13 cellular contexts compared by ENCODE assay signal in the genomic region with DNA sequence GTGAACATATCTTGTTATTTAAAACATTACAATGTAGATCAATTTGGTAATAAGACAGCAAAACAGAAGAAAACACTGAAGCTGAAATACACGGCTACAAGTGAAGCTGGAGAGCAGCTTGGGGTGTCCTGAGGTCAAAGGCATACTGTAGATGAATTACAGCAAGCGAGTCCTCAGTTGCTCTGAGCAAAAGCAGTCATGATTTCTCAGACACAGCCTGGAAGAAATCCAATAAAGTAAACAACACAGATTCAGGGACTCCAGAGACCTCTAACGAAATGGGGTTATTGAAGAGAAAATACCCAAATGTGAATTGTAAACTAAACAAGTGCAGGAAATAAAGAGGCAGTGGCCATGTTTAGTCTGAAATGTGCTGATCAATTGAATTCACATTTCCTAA.
DNase-seq lines count a peak whose midpoint lies in the region; ATAC-seq and TF ChIP-seq lines count a peak whose summit lies in the region.
"Had no signal": no experiment of that assay in that cellular context is flagged by ENCODE, and none has a peak within 500 bp of the region (broad histone marks: within the 10 kb centered on the region; RNA-seq: fewer than 3 reads in every experiment).

No MANE protein-coding gene starts in this region.

- H3K9me1 ChIP-seq in IMR-90 (ENCODE audit: insufficient read depth, low read length) = no peaks in the 10 kb centered on the region

- H3K9me3 ChIP-seq in IMR-90 (ENCODE audit: control insufficient read depth, insufficient read depth, low read length) (no peaks in the 10 kb centered on the region), prostate gland (no peaks in the 10 kb centered on the region)
- H3K9me3 ChIP-seq: upper lobe of right lung had no signal

- no peak overlapping the region for H3K4ac ChIP-seq in IMR-90 (ENCODE audit: low read depth, low read length)

- H3K27ac Mint-ChIP-seq in chondrocyte (ENCODE audit: unreplicated experiment) = peak overlapping the region; percentile 72

- H3K4me3 ChIP-seq in IMR-90 (ENCODE audit: insufficient read depth, low read depth, low read length) (no peak overlapping the region), skin epidermis (no peak overlapping the region), prostate gland (no peak overlapping the region)
- H3K4me3 ChIP-seq: upper lobe of right lung had no signal

- no peaks in the 10 kb centered on the region for H4K20me1 ChIP-seq in IMR-90 (ENCODE audit: insufficient read depth, low read length)

- ATAC-seq in IMR-90 (ENCODE audit: low read depth) = peak; percentile 40; the same call in 1 of the 2 replicates
- ATAC-seq: upper lobe of right lung had no signal

- H2BK5ac ChIP-seq in IMR-90 (ENCODE audit: low read depth, low read length, poor library complexity, severe bottlenecking) = no peak overlapping the region

- no peak overlapping the region for H2AFZ ChIP-seq in IMR-90 (replicated peaks; ENCODE audit: low read length, poor library complexity)

- H4K8ac ChIP-seq in IMR-90 (ENCODE audit: low read depth in 2 of 2, low read length in 2 of 2) = no peak overlapping the region

- no peaks in the 10 kb centered on the region for H3K36me3 ChIP-seq in IMR-90 (ENCODE audit: control insufficient read depth, insufficient read depth, low read length)
- H3K36me3 ChIP-seq in prostate gland = no peaks in the 10 kb centered on the region
- H3K36me3 ChIP-seq: upper lobe of right lung had no signal

- in situ Hi-C loops in IMR-90 (cut with MboI; ENCODE audit: low sequenced_read_pairs) = no loop called here

- BruUV-seq in IMR-90 (replicated peaks; lab: Mats Ljungman, UMichigan) = no TSS peak

- TF ChIP-seq POLR2A in IMR-90 (IDR thresholded peaks at IDR 0.05; ENCODE audit: low read depth, low read length) (no peak), prostate gland (IDR thresholded peaks at IDR 0.05) (no peak)

- H3K23ac ChIP-seq in IMR-90 (ENCODE audit: low read depth, low read length) = no peak overlapping the region

- intact Hi-C loops in IMR-90 (cut with micrococcal nuclease) (no loop called here), prostate gland (cut with DNase I) (no loop called here), posterior vena cava (cut with DNase I) (no loop called here)

- peak overlapping the region; percentile 90; the same call in 1 of the 2 replicates for H4K5ac ChIP-seq in IMR-90 (ENCODE audit: low read depth, low read length)

- no peak overlapping the region for H3K4me2 ChIP-seq in IMR-90 (ENCODE audit: low read depth, low read length)

- no peak overlapping the region for H2BK20ac ChIP-seq in IMR-90 (ENCODE audit: low read depth, low read length)

- H3K36me3 Mint-ChIP-seq in chondrocyte (ENCODE audit: low read depth) = peaks cover 4% of the 10 kb centered on the region

- H3K27me3 ChIP-seq in IMR-90 (ENCODE audit: control insufficient read depth, insufficient read depth, low read length) (no peaks in the 10 kb centered on the region), prostate gland (replicated peaks; ENCODE audit: insufficient read depth) (no peaks in the 10 kb centered on the region)
- H3K27me3 ChIP-seq: upper lobe of right lung had no signal

- WGBS in IMR-90 (ENCODE audit: extremely low coverage in 2 of 2, insufficient read length in 1 of 2), 2 experiments = no CpG with 5 or more reads among the region's 3 CpGs
- WGBS in prostate gland = 71% methylated on average over 3 of the region's 3 CpGs

- no peaks in the 10 kb centered on the region for H3K27me3 Mint-ChIP-seq in chondrocyte (ENCODE audit: low read depth)

- no peak for TF ChIP-seq RAD21 in IMR-90 (IDR thresholded peaks at IDR 0.05; ENCODE audit: low read length)

- H3K56ac ChIP-seq in IMR-90 (ENCODE audit: extremely low read depth, insufficient read depth, low read length) = no peak overlapping the region

- TF ChIP-seq CTCF in IMR-90 (conservative IDR thresholded peaks at IDR 0.05; ENCODE audit: low read depth, low read length) (no peak), chondrocyte (IDR thresholded peaks at IDR 0.05) (no peak), prostate gland (IDR thresholded peaks at IDR 0.05) (no peak)

- peaks cover 50% of the 10 kb centered on the region for H3K4me1 Mint-ChIP-seq in chondrocyte (ENCODE audit: low read depth)

- H4K91ac ChIP-seq in IMR-90 (ENCODE audit: insufficient read depth, low read depth, low read length) = no peak overlapping the region

- H2AK5ac ChIP-seq in IMR-90 (ENCODE audit: low read depth, low read length) = no peak overlapping the region

- H3K9me3 Mint-ChIP-seq in chondrocyte (ENCODE audit: low read depth) = peaks cover 8% of the 10 kb centered on the region

- no peak overlapping the region for H3K18ac ChIP-seq in IMR-90 (ENCODE audit: low read depth, low read length)

- peak overlapping the region; percentile 27; the same call in 1 of the 2 replicates for H3K27ac ChIP-seq in IMR-90 (ENCODE audit: insufficient read depth, low read length)
- H3K27ac ChIP-seq in skin epidermis = peak overlapping the region in 17 of 21 experiments; percentile 8 to 83 (median 62)
- H3K27ac ChIP-seq in prostate gland = no peak overlapping the region
- H3K27ac ChIP-seq: upper lobe of right lung had no signal

- no peak overlapping the region for H3K4me3 Mint-ChIP-seq in chondrocyte (ENCODE audit: unreplicated experiment)

- H2AK9ac ChIP-seq in IMR-90 (replicated peaks; ENCODE audit: low read depth, low read length, poor library complexity) = no peak overlapping the region

- peaks cover 3% of the 10 kb centered on the region; the same call in 1 of the 2 replicates for H3K4me1 ChIP-seq in IMR-90 (ENCODE audit: control insufficient read depth, insufficient read depth, low read length)
- no peaks in the 10 kb centered on the region for H3K4me1 ChIP-seq in prostate gland (replicated peaks)

- dilution Hi-C loops in IMR-90 (cut with HindIII; ENCODE audit: low sequenced_read_pairs, unreplicated experiment) = no loop called here

- DNase-seq in IMR-90 (no peak), chondrocyte (ENCODE audit: low spot score) (no peak), iris pigment epithelial cell (ENCODE audit: low read depth) (peak; percentile 58), prostate gland (ENCODE audit: low spot score) (no peak), posterior vena cava (ENCODE audit: low spot score) (no peak), cortex of kidney (lab: John Stamatoyannopoulos, UW) (no peak), HUDEP-2 (lab: John Stamatoyannopoulos, UW; ENCODE audit: unreplicated experiment in 76 of 76) (no peak)
- DNase-seq: caudate nucleus, NCI-H1930, occipital lobe, SIG-M5, upper lobe of right lung had no signal

- POLR2A ChIA-PET in IMR-90 (lab: Charles Lee; ENCODE audit: unreplicated experiment) = no interaction called here

- no peak overlapping the region for H3K14ac ChIP-seq in IMR-90 (replicated peaks; ENCODE audit: low read depth, low read length)

- 0 out of 3 replicates have a peak overlapping the region, but pooled peaks have one; percentile 5 for H2BK15ac ChIP-seq in IMR-90 (ENCODE audit: low read depth, low read length)

- H3K9ac ChIP-seq in IMR-90 (ENCODE audit: low read depth, low read length) = no peak overlapping the region

- H2BK120ac ChIP-seq in IMR-90 (ENCODE audit: low read depth, low read length) = no peak overlapping the region

- CTCF ChIA-PET in IMR-90 (lab: Yijun Ruan, JAX) = interaction anchor here (0.5 to 1.1 kb wide), 2 partner anchors 16 to 385 kb away, joined by 3 read pairs; no protein-coding TSS in a partner anchor

- H3K79me1 ChIP-seq in IMR-90 (ENCODE audit: low read depth in 1 of 2, low read length in 2 of 2) = no peaks in the 10 kb centered on the region

TF ChIP-seq in IMR-90, 13 proteins besides CTCF, POLR2A, EP300 and RAD21:
- TF ChIP-seq RCOR1 (IDR thresholded peaks at IDR 0.05; ENCODE audit: insufficient replicate concordance, low read length) (no peak), MAZ (IDR thresholded peaks at IDR 0.05; ENCODE audit: borderline replicate concordance, low read depth, low read length) (no peak), CEBPB (IDR thresholded peaks at IDR 0.05; ENCODE audit: low read depth, low read length) (no peak), BHLHE40 (IDR thresholded peaks at IDR 0.05; ENCODE audit: low read depth, low read length) (no peak), SMC3 (IDR thresholded peaks at IDR 0.05; ENCODE audit: low read depth, low read length) (no peak), MAFK (IDR thresholded peaks at IDR 0.05; ENCODE audit: low read depth, low read length) (no peak), RFX5 (IDR thresholded peaks at IDR 0.05; ENCODE audit: low read depth, low read length) (no peak), NFE2L2 (IDR thresholded peaks at IDR 0.05; ENCODE audit: low read depth, low read length) (no peak), CHD1 (IDR thresholded peaks at IDR 0.05; ENCODE audit: low read depth, low read length) (no peak), MXI1 (IDR thresholded peaks at IDR 0.05; ENCODE audit: borderline replicate concordance, low read depth, low read length) (no peak), FOS (IDR thresholded peaks at IDR 0.05; ENCODE audit: low read depth, low read length) (no peak)
- TF ChIP-seq, protein P1, sequence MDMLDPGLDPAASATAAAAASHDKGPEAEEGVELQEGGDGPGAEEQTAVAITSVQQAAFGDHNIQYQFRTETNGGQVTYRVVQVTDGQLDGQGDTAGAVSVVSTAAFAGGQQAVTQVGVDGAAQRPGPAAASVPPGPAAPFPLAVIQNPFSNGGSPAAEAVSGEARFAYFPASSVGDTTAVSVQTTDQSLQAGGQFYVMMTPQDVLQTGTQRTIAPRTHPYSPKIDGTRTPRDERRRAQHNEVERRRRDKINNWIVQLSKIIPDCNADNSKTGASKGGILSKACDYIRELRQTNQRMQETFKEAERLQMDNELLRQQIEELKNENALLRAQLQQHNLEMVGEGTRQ (IDR thresholded peaks at IDR 0.05; ENCODE audit: low read depth, low read length) = no peak
- TF ChIP-seq, protein P2, sequence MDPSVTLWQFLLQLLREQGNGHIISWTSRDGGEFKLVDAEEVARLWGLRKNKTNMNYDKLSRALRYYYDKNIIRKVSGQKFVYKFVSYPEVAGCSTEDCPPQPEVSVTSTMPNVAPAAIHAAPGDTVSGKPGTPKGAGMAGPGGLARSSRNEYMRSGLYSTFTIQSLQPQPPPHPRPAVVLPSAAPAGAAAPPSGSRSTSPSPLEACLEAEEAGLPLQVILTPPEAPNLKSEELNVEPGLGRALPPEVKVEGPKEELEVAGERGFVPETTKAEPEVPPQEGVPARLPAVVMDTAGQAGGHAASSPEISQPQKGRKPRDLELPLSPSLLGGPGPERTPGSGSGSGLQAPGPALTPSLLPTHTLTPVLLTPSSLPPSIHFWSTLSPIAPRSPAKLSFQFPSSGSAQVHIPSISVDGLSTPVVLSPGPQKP (IDR thresholded peaks at IDR 0.05; ENCODE audit: borderline replicate concordance, low read depth, low read length) = no peak

Comparison
In these comparisons a context has a peak if more than half of its experiments do, and no peak if none do; other contexts are left out.
1. H3K27ac ChIP-seq: peak in IMR-90 (single experiment) and skin epidermis (17 of 21); none in prostate gland (0 of 2).